In genomic region chr10:95758351-95759025, GRCh38 we compare ENCODE assay signal across 8 cellular contexts. TPM values are rescaled to one million over a fixed set of nuclear protein-coding genes. Genes with fewer than 3 reads are reported as not detected.
A peak's percentile ranks its signal among the peaks of the same experiment; 100 is the strongest.
DNase-seq lines count a peak whose midpoint lies in the region; ATAC-seq, FAIRE-seq and TF ChIP-seq lines count a peak whose summit lies in the region.

No MANE protein-coding gene starts in this region.

- H3K4me2 ChIP-seq in K562 (ENCODE audit: insufficient read depth, low read length) = no peak overlapping the region

- TF ChIP-seq EP300 in K562 (IDR thresholded peaks at IDR 0.05; ENCODE audit: low read length) = no peak

- TF ChIP-seq POLR2A in K562 (conservative IDR thresholded peaks at IDR 0.05) = no peak
- no peak for TF ChIP-seq POLR2A in thyroid gland (IDR thresholded peaks at IDR 0.05)
- no peak for TF ChIP-seq POLR2A in testis (IDR thresholded peaks at IDR 0.05)

- H3K27me3 ChIP-seq in left ventricle myocardium inferior (ENCODE audit: low read depth) (peaks cover 29% of the 10 kb centered on the region), K562 (ENCODE audit: control insufficient read depth in 2 of 2, insufficient read depth in 2 of 2, low read length in 2 of 2) (no peaks in the 10 kb centered on the region), thyroid gland (no peaks in the 10 kb centered on the region), WERI-Rb-1 (ENCODE audit: insufficient read depth, low read depth, severe bottlenecking) (no peaks in the 10 kb centered on the region), testis (no peaks in the 10 kb centered on the region)

- H3K36me3 ChIP-seq in left ventricle myocardium inferior (no peaks in the 10 kb centered on the region), K562 (ENCODE audit: control insufficient read depth, insufficient read depth, low read length) (no peaks in the 10 kb centered on the region), thyroid gland (no peaks in the 10 kb centered on the region), WERI-Rb-1 (no peaks in the 10 kb centered on the region), testis (ENCODE audit: low read depth, missing control alignments) (no peaks in the 10 kb centered on the region)

- no peak for TF ChIP-seq RAD21 in K562 (CRISPR knock-in tag; conservative IDR thresholded peaks at IDR 0.05 in 1 of 2, IDR thresholded peaks at IDR 0.05 in 1 of 2)

- peak overlapping the region; percentile 79 for H3K27ac ChIP-seq in left ventricle myocardium inferior (replicated peaks)
- peak overlapping the region; percentile 30; the same call in 2 of the 3 replicates for H3K27ac ChIP-seq in K562 (ENCODE audit: extremely low read depth, low read depth, low read length)
- H3K27ac ChIP-seq in thyroid gland = peak overlapping the region in 2 of 3 donors; percentile 19 to 35
- no peak overlapping the region for H3K27ac ChIP-seq in WERI-Rb-1
- peak overlapping the region in 1 of 2 donors; percentile 23 for H3K27ac ChIP-seq in testis

- peak overlapping the region; percentile 93 for H2AFZ ChIP-seq in K562 (ENCODE audit: low read depth, low read length)

- intact Hi-C loops in left ventricle myocardium inferior (cut with micrococcal nuclease) (no loop called here), Right ventricle myocardium inferior (cut with DNase I) (no loop called here), K562 (cut with micrococcal nuclease) (no loop called here), thyroid gland (cut with DNase I) (loop anchor here (10.0 kb wide), 1 partner anchor 66 kb away; no protein-coding TSS in a partner anchor), testis (cut with DNase I; ENCODE audit: low total_unique reads) (no loop called here)

- H3K4me1 ChIP-seq in left ventricle myocardium inferior (peaks cover 45% of the 10 kb centered on the region), K562 (replicated peaks in 1 of 2; ENCODE audit: control insufficient read depth in 2 of 2, insufficient read depth in 2 of 2, low read length in 2 of 2) (peaks cover 0 to 8% of the 10 kb centered on the region in 2 experiments; a peak in 3 of 5 replicates), thyroid gland (peaks cover 0 to 4% of the 10 kb centered on the region in 2 donors), testis (no peaks in the 10 kb centered on the region)

- peak; percentile 78 for FAIRE-seq in K562 (lab: Jason Lieb, UNC)

- ATAC-seq in Right ventricle myocardium inferior (no peak), HG03139 (IDR thresholded peaks at IDR 0.05; ENCODE audit: unreplicated experiment) (peak; percentile 46), K562 (peak; percentile 86)

- H3K79me2 ChIP-seq in K562 (ENCODE audit: control insufficient read depth, insufficient read depth, low read length) = no peaks in the 10 kb centered on the region

- H3K9ac ChIP-seq in K562 (ENCODE audit: insufficient read depth in 1 of 2, low read depth in 2 of 2, low read length in 2 of 2) = no peak overlapping the region

- CTCF ChIA-PET in K562 (lab: Yijun Ruan, JAX; ENCODE audit: low intra/inter-chr PET ratio) = no interaction called here

- no peaks in the 10 kb centered on the region for H4K20me1 ChIP-seq in K562 (replicated peaks; ENCODE audit: control insufficient read depth, insufficient read depth, low read length)

- H3K9me3 ChIP-seq in left ventricle myocardium inferior (replicated peaks) = no peaks in the 10 kb centered on the region
- H3K9me3 ChIP-seq in K562 (replicated peaks; ENCODE audit: control insufficient read depth, insufficient read depth, low read depth, low read length) = no peaks in the 10 kb centered on the region
- no peaks in the 10 kb centered on the region for H3K9me3 ChIP-seq in thyroid gland
- H3K9me3 ChIP-seq in WERI-Rb-1 (ENCODE audit: severe bottlenecking) = no peaks in the 10 kb centered on the region
- no peaks in the 10 kb centered on the region for H3K9me3 ChIP-seq in testis

- no peaks in the 10 kb centered on the region for H3K9me1 ChIP-seq in K562 (ENCODE audit: control insufficient read depth, insufficient read depth, low read length)

- WGBS in K562 (ENCODE audit: insufficient coverage, low coverage, missing lambda C conversion rate) = 0% methylated on average over 2 of the region's 2 CpGs
- WGBS in thyroid gland, 2 donors = 77 to 88% methylated on average over 2 of the region's 2 CpGs
- WGBS in testis, 2 donors = 65 to 68% methylated on average over 2 of the region's 2 CpGs

- POLR2A ChIA-PET in K562 (lab: Yijun Ruan, JAX) = interaction anchor here (1.5 kb wide), 1 partner anchor 10 kb away, joined by 3 read pairs; no protein-coding TSS in a partner anchor

- no TSS peak for BruUV-seq in K562 (replicated peaks; lab: Mats Ljungman, UMichigan)

- no peak for TF ChIP-seq CTCF in left ventricle myocardium inferior (IDR thresholded peaks at IDR 0.05; ENCODE audit: borderline replicate concordance)
- no peak for TF ChIP-seq CTCF in K562 (IDR thresholded peaks at IDR 0.05 in 2 of 3, conservative IDR thresholded peaks at IDR 0.05 in 1 of 3; ENCODE audit: insufficient read depth in 2 of 3, low read depth in 1 of 3, low read length in 3 of 3)
- no peak for TF ChIP-seq CTCF in thyroid gland (IDR thresholded peaks at IDR 0.05)
- no peak for TF ChIP-seq CTCF in WERI-Rb-1 (IDR thresholded peaks at IDR 0.05; ENCODE audit: low read depth, low read length)
- no peak for TF ChIP-seq CTCF in testis (IDR thresholded peaks at IDR 0.05)

- no peak overlapping the region for H3K4me3 ChIP-seq in left ventricle myocardium inferior
- no peak overlapping the region for H3K4me3 ChIP-seq in K562
- no peak overlapping the region for H3K4me3 ChIP-seq in thyroid gland (replicated peaks in 1 of 3)
- no peak overlapping the region for H3K4me3 ChIP-seq in WERI-Rb-1 (ENCODE audit: low read depth, low read length)
- H3K4me3 ChIP-seq in testis = no peak overlapping the region

- DNase-seq in left ventricle myocardium inferior (no peak), Right ventricle myocardium inferior (ENCODE audit: missing footprints) (no peak), K562 (ENCODE audit: extremely low read depth in 1 of 4, low spot score in 3 of 4) (peak; percentile 8 to 63 (median 20)), thyroid gland (no peak), WERI-Rb-1 (no peak), testis (no peak)
- DNase-seq in activated naive CD4-positive, alpha-beta T cell treated with Interleukin-2 at 50 U/mL for 16 hours = no peak

- in situ Hi-C loops in K562 (cut with MboI) = no loop called here

TF ChIP-seq in K562, 482 proteins besides CTCF, POLR2A, EP300 and RAD21 (continues in another document):
- TF ChIP-seq CBX3 (IDR thresholded peaks at IDR 0.05; ENCODE audit: borderline replicate concordance in 1 of 2, low read length in 2 of 2) = peak in 1 of 2 experiments; percentile 38; a peak in 1 of 3 replicates
- TF ChIP-seq DPF2 (IDR thresholded peaks at IDR 0.05) = 0 out of 2 replicates have a peak, but pooled peaks have one; percentile 15
- TF ChIP-seq PBX2 (CRISPR knock-in tag; IDR thresholded peaks at IDR 0.05; ENCODE audit: low read depth) = no peak
- TF ChIP-seq PBX2 (tag; conservative IDR thresholded peaks at IDR 0.05; ENCODE audit: low read depth) = peak; percentile 24; the same call in 1 of the 2 replicates
- TF ChIP-seq NR2C1 (IDR thresholded peaks at IDR 0.05) = 0 out of 2 replicates have a peak, but pooled peaks have one; percentile 15
- peak; percentile 39; the same call in 1 of the 2 replicates for TF ChIP-seq NR2C1 (tag; IDR thresholded peaks at IDR 0.05)
- peak; percentile 71 for TF ChIP-seq MYC (IDR thresholded peaks at IDR 0.05; ENCODE audit: low read depth, low read length)
- no peak for TF ChIP-seq MYC (CRISPR knock-in tag; IDR thresholded peaks at IDR 0.05; ENCODE audit: borderline replicate concordance, low read depth)

RNA-seq across cellular contexts. Expression of gene ENTPD1, which starts 2.5 kb away (rescaled TPM):
- total RNA-seq in left ventricle myocardium inferior (7.7 TPM), Right ventricle myocardium inferior (6.3 TPM), K562 (2014; rRNA removed) (0.18 and 0.49 TPM in 2 replicates), K562 (2014; rRNA removed; fragmentation: Illumina TruSeq; extraction: Trizol) (0.16 and 0.47 TPM in 2 replicates), K562 (2015; rRNA removed; fragmentation: Illumina TruSeq; extraction: Trizol) (0.38 and 0.62 TPM in 2 replicates), K562 (2021) (0.35 and 0.38 TPM in 2 replicates), thyroid gland (10 to 100 TPM in 3 of 4 donors, 1 to 10 TPM in 1; 7.2 to 19.3 (median 13.4) TPM), testis (10 to 100 TPM in 1 of 2 donors, 1 to 10 TPM in 1; 9.8 to 11.3 TPM)
- total RNA-seq in K562 (2011; cell fraction: chromatin; rRNA removed; ENCODE audit: low replicate concordance) = 0.30 and 0.81 TPM in 2 replicates
- total RNA-seq in K562 (2011; cell fraction: nucleolus; rRNA removed) = not detected in 2 replicates
- total RNA-seq in K562 (2011; cell fraction: nucleoplasm; rRNA removed) = 0.59 and 0.69 TPM in 2 replicates
- polyA plus RNA-seq in K562 (2011; rRNA removed) (0.07 and 0.37 TPM in 2 replicates), K562 (2014; fragmentation: Illumina TruSeq; extraction: Trizol) (0.10 and 0.37 TPM in 2 replicates), K562 (2014; fragmentation: Nextera tagmentation; extraction: Ambion mirVana) (1 to 10 TPM; 1.2 to 1.5 TPM), K562 (2014; rRNA removed) (0.12 and 0.35 TPM in 2 replicates), testis (ENCODE audit: insufficient read depth, low read depth, low replicate concordance) (12.7 TPM)
- 0.03 and 0.04 TPM in 2 replicates for polyA plus RNA-seq in K562 (2011; cell fraction: cytosol; rRNA removed)
- polyA plus RNA-seq in K562 (2011; cell fraction: nucleus; rRNA removed) = 0.09 and 0.22 TPM in 2 replicates
- polyA plus RNA-seq in K562 (2012) = 2.0 and 2.2 TPM in 2 replicates
- 0.18 and 0.45 TPM in 2 replicates for polyA minus RNA-seq in K562 (2011; rRNA and poly(A)+ RNA removed)
- polyA minus RNA-seq in K562 (2011; cell fraction: cytosol; rRNA and poly(A)+ RNA removed) = not detected in 2 replicates
- polyA minus RNA-seq in K562 (2011; cell fraction: nucleus; rRNA and poly(A)+ RNA removed) = 0.11 and 0.13 TPM in 2 replicates

Comparison
In these comparisons a context has a peak if more than half of its experiments do, and no peak if none do; other contexts are left out.
1. DNase-seq: peak in K562 (4 of 4); none in left ventricle myocardium inferior (single experiment), Right ventricle myocardium inferior (single experiment), thyroid gland (0 of 2), WERI-Rb-1 (single experiment), testis (single experiment) and activated naive CD4-positive, alpha-beta T cell treated with Interleukin-2 at 50 U/mL for 16 hours (single experiment).